In genomic region chr6:292506-293184, GRCh38 we compare ENCODE assay signal across 8 cellular contexts. TPM values are rescaled to one million over a fixed set of nuclear protein-coding genes. Genes with fewer than 3 reads are reported as not detected.
DNase-seq lines count a peak whose midpoint lies in the region; ATAC-seq and TF ChIP-seq lines count a peak whose summit lies in the region.

No MANE protein-coding gene starts in this region.

- DNase-seq in T-helper 22 cell (ENCODE audit: low read depth) (peak; percentile 77), choroid plexus epithelial cell (ENCODE audit: low read depth) (peak; percentile 36), lung (ENCODE audit: low spot score) (peak; percentile 85), DMS79 (lab: John Stamatoyannopoulos, UW) (no peak), NCI-H748 treated with DMSO at 0.1 percent for 48 hours (lab: John Stamatoyannopoulos, UW) (no peak)
- peak; percentile 54 for DNase-seq in stimulated activated CD8-positive, alpha-beta memory T cell treated with anti-CD3 and anti-CD28 coated beads, Interleukin-15, amount 100 ng/mL, for 1 hour (ENCODE audit: low read depth)

- peaks cover 0 to 2% of the 10 kb centered on the region in 2 donors for H3K9me3 ChIP-seq in lung (ENCODE audit: control insufficient read depth in 2 of 2, insufficient read depth in 1 of 2, low read length in 1 of 2)

- H3K36me3 ChIP-seq in lung (ENCODE audit: control insufficient read depth in 2 of 2, insufficient read depth in 2 of 2, low read length in 2 of 2): no peaks in the 10 kb centered on the region

- TF ChIP-seq CTCF in choroid plexus epithelial cell (conservative IDR thresholded peaks at IDR 0.05; ENCODE audit: low read depth, low read length) (peak; percentile 14), lung (IDR thresholded peaks at IDR 0.05; ENCODE audit: control extremely low read depth, extremely low read depth) (no peak)

- no peaks in the 10 kb centered on the region for H3K27me3 ChIP-seq in lung (ENCODE audit: control insufficient read depth, insufficient read depth)

- ATAC-seq in GM18868 (IDR thresholded peaks at IDR 0.05; ENCODE audit: unreplicated experiment) (peak; percentile 23), HG03064 (IDR thresholded peaks at IDR 0.05; ENCODE audit: low read depth, unreplicated experiment) (peak; percentile 19), lung (ENCODE audit: insufficient read depth, low FRiP score) (peak; percentile 44)

- WGBS in lung, 2 donors: 21 to 32% methylated on average over 51 to 52 of the region's 52 CpGs

- H3K4me3 ChIP-seq in choroid plexus epithelial cell (ENCODE audit: low read depth, low read length) (peak overlapping the region; percentile 69), lung (peak overlapping the region; percentile 57)

- H3K4me1 ChIP-seq in lung (ENCODE audit: control insufficient read depth in 2 of 2, insufficient read depth in 2 of 2, low read length in 2 of 2): peaks cover 2 to 11% of the 10 kb centered on the region in 2 donors

- peak overlapping the region; percentile 93 to 97 for H3K27ac ChIP-seq in lung (ENCODE audit: low read depth in 1 of 2, low read length in 1 of 2)

RNA-seq across cellular contexts. Expression of gene DUSP22, which starts 0.4 kb away (rescaled TPM):
- total RNA-seq in lung: 10 to 100 TPM; 38.9 to 51.1 TPM
- polyA plus RNA-seq in lung: 10 to 100 TPM; 39.1 to 48.5 TPM

Comparison
In these comparisons a context has a peak if more than half of its experiments do, and no peak if none do; other contexts are left out.
1. DNase-seq: peak in T-helper 22 cell (single experiment), choroid plexus epithelial cell (single experiment), lung (single experiment) and stimulated activated CD8-positive, alpha-beta memory T cell treated with anti-CD3 and anti-CD28 coated beads, Interleukin-15, amount 100 ng/mL, for 1 hour (single experiment); none in DMS79 (single experiment) and NCI-H748 treated with DMSO at 0.1 percent for 48 hours (single experiment).
2. Peak in every context shown above with its lines, with median percentiles within 50 percentile points of each other: ATAC-seq.